Comparison of ENCODE assay signal across 20 cellular contexts in the genomic region with DNA sequence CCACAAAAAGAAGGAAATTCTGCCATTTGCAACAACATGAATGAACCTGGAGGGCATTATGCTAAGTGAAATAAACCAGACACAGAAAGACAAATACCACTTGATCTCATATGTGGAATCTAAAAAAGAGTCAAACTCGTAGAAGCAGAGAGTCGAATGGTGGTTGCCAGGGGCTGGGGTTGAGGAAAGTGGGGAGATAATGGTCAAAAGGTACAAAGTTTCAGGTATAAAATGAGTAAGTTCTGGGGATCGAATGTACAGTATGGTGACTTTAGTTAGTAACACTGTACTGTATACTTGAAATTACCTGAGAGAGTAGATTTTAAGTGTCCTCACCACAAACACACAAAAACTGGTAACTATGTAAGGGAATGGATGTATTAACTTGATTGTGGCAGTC.
DNase-seq lines count a peak whose midpoint lies in the region; ATAC-seq and TF ChIP-seq lines count a peak whose summit lies in the region.
"Had no signal": no experiment of that assay in that cellular context is flagged by ENCODE, and none has a peak within 500 bp of the region (broad histone marks: within the 10 kb centered on the region; RNA-seq: fewer than 3 reads in every experiment).

No MANE protein-coding gene starts in this region.

- intact Hi-C loops in Right ventricle myocardium superior (cut with DNase I), result loop anchor here (5.0 kb wide), 1 partner anchor 363 kb away; no protein-coding TSS in a partner anchor

- peak; percentile 50 for DNase-seq in GM12865 (ENCODE audit: low read depth)
- no peak for DNase-seq in WTC11 (ENCODE audit: low spot score)
- DNase-seq in Right ventricle myocardium superior, result no peak
- no peak for DNase-seq in stimulated activated naive CD8-positive, alpha-beta T cell treated with anti-CD3 and anti-CD28 coated beads, Interleukin-15, Interleukin-2, amounts not matched to agents 100 U/mL and 50 U/mL, for 24 hours
- DNase-seq: CD4-positive, alpha-beta memory T cell; DMS153; GDM1; NCI-H1092 treated with DMSO at 0.1 percent for 48 hours; NCI-H146; NCI-H2081; SHP77 treated with DMSO at 0.1 percent for 48 hours; SK-N-SH; T-cell had no signal

- no peak for TF ChIP-seq CTCF in GM12865 (IDR thresholded peaks at IDR 0.05; ENCODE audit: insufficient read depth, low read depth, low read length, missing control alignments)
- no peak for TF ChIP-seq CTCF in WTC11 (IDR thresholded peaks at IDR 0.05)

- H3K4me3 ChIP-seq in GM12865 (ENCODE audit: low read depth, low read length), result no peak overlapping the region
- H3K4me3 ChIP-seq: A549, BLaER1, HAP-1, K562 had no signal

- peak overlapping the region; percentile 58; the same call in 1 of the 2 replicates for H3K27ac Mint-ChIP-seq in WTC11
- H3K27ac Mint-ChIP-seq: T-cell had no signal

- H3K4me3 Mint-ChIP-seq in WTC11, result no peak overlapping the region
- H3K4me3 Mint-ChIP-seq: CD4-positive, alpha-beta memory T cell; T-cell had no signal

- 0 out of 2 replicates have a peak, but pooled peaks cover 3% of the 10 kb centered on the region for H3K4me1 Mint-ChIP-seq in WTC11
- H3K4me1 Mint-ChIP-seq: CD4-positive, alpha-beta memory T cell; T-cell had no signal

- H3K27me3 Mint-ChIP-seq in WTC11 (ENCODE audit: low read depth), result no peaks in the 10 kb centered on the region
- H3K27me3 Mint-ChIP-seq: CD4-positive, alpha-beta memory T cell; T-cell had no signal

- peaks cover 7% of the 10 kb centered on the region for H3K9me3 Mint-ChIP-seq in WTC11
- H3K9me3 Mint-ChIP-seq: CD4-positive, alpha-beta memory T cell; T-cell had no signal

- peaks cover 4% of the 10 kb centered on the region for H3K36me3 Mint-ChIP-seq in WTC11
- H3K36me3 Mint-ChIP-seq: CD4-positive, alpha-beta memory T cell; T-cell had no signal

- POLR2A ChIA-PET in WTC11 (lab: Charles Lee), result no interaction called here

- CTCF ChIA-PET in WTC11 (lab: Charles Lee), result no interaction called here

- ATAC-seq in GM18867 (IDR thresholded peaks at IDR 0.05; ENCODE audit: unreplicated experiment) (peak; percentile 39), HG02885 (IDR thresholded peaks at IDR 0.05; ENCODE audit: poor library complexity, unreplicated experiment) (peak; percentile 36), WTC11 (no peak), Right ventricle myocardium superior (ENCODE audit: poor library complexity) (no peak), GM21825 (IDR thresholded peaks at IDR 0.05; ENCODE audit: unreplicated experiment) (no peak)
- ATAC-seq in stimulated activated naive CD8-positive, alpha-beta T cell treated with anti-CD3 and anti-CD28 coated beads, Interleukin-15, Interleukin-2, amounts not matched to agents 100 U/mL and 50 U/mL, for 24 hours, result no peak
- ATAC-seq: A549, K562, T-cell had no signal

TF ChIP-seq in WTC11, 78 proteins besides CTCF, POLR2A, EP300 and RAD21:
- TF ChIP-seq JAZF1 (CRISPR knock-in tag; IDR thresholded peaks at IDR 0.05) (no peak), ATF1 (CRISPR knock-in tag; IDR thresholded peaks at IDR 0.05) (no peak), TEAD4 (CRISPR knock-in tag; IDR thresholded peaks at IDR 0.05) (no peak), ZNF396 (CRISPR knock-in tag; IDR thresholded peaks at IDR 0.05; ENCODE audit: borderline replicate concordance) (no peak), NFYB (CRISPR knock-in tag; conservative IDR thresholded peaks at IDR 0.05; ENCODE audit: low read depth) (no peak), NR3C1 (CRISPR knock-in tag; conservative IDR thresholded peaks at IDR 0.05; ENCODE audit: low read depth) (no peak), PRRX2 (CRISPR knock-in tag; IDR thresholded peaks at IDR 0.05) (no peak), KAT7 (CRISPR knock-in tag; IDR thresholded peaks at IDR 0.05; ENCODE audit: borderline replicate concordance) (no peak), SOX15 (CRISPR knock-in tag; IDR thresholded peaks at IDR 0.05) (no peak), MYBL2 (CRISPR knock-in tag; IDR thresholded peaks at IDR 0.05) (no peak)
- TF ChIP-seq, protein P1, sequence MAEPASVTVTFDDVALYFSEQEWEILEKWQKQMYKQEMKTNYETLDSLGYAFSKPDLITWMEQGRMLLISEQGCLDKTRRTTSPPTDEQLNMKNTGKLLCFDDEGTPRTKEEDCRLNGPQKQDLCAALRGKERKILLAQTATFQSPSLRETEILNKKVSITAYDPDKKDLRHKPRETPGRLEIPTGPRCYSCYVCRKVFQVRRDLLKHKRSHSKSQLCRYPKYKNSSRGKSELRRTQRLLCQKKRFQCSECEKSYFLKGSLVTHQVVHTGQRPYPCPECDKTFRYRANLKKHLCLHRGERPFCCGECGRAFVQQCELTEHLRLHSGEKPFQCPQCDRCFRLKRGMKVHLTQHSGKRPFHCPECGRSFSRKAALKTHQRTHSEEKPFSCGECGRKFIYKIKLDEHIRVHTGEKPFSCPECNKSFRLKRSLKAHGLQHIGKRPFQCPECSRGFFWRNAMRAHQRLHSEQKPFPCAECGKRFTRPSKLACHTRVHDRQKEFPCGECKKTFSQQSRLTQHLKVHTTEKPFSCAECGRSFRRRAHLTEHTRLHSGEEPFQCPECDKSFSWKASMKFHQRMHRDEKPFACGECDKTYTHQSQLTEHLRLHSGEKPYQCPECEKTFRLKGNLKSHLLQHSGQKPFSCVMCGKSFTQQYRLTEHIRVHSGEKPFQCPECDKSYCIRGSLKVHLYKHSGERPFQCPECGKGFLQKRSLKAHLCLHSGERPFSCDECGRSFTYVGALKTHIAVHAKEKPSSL (CRISPR knock-in tag; conservative IDR thresholded peaks at IDR 0.05), result no peak

Comparison
In these comparisons a context has a peak if more than half of its experiments do, and no peak if none do; other contexts are left out.
1. ATAC-seq: peak in GM18867 (single experiment) and HG02885 (single experiment); none in WTC11 (single experiment), Right ventricle myocardium superior (single experiment), stimulated activated naive CD8-positive, alpha-beta T cell treated with anti-CD3 and anti-CD28 coated beads, Interleukin-15, Interleukin-2, amounts not matched to agents 100 U/mL and 50 U/mL, for 24 hours (single experiment) and GM21825 (single experiment).